ENCODE assay signal across 18 cellular contexts in genomic region chr15:36903922-36904479, GRCh38.
DNase-seq lines count a peak whose midpoint lies in the region; ATAC-seq, FAIRE-seq and TF ChIP-seq lines count a peak whose summit lies in the region.
"Had no signal": no experiment of that assay in that cellular context is flagged by ENCODE, and none has a peak within 500 bp of the region (broad histone marks: within the 10 kb centered on the region; RNA-seq: fewer than 3 reads in every experiment).

No MANE protein-coding gene starts in this region.

- H3F3A ChIP-seq in neural cell (ENCODE audit: insufficient read depth, low read length, poor library complexity, severe bottlenecking) = peaks cover 8% of the 10 kb centered on the region

- H2AFZ ChIP-seq in HCT116 (ENCODE audit: low read depth, low read length, poor library complexity, severe bottlenecking) = no peak overlapping the region
- no peak overlapping the region for H2AFZ ChIP-seq in neural cell (ENCODE audit: low read depth, low read length)
- H2AFZ ChIP-seq: GM23248 had no signal

- intact Hi-C loops in HCT116 (cut with micrococcal nuclease) = no loop called here

- H3K4me3 Mint-ChIP-seq in stimulated activated naive B cell treated with anti-CD40 and anti-IgM and Interleukin-4, amounts not matched to agents 10 μg/mL and 1 μg/mL and 100 μg/mL, for 72 hours = no peak overlapping the region
- H3K4me3 Mint-ChIP-seq: natural killer cell treated with Interleukin-12 subunit alpha and Interleukin-12 subunit beta and Interleukin-15 and Interleukin-18, amount 100 ng/mL, for 72 hours; WTC11 had no signal

- H3K9me3 Mint-ChIP-seq in stimulated activated naive B cell treated with anti-CD40 and anti-IgM and Interleukin-4, amounts not matched to agents 10 μg/mL and 1 μg/mL and 100 μg/mL, for 72 hours = no peaks in the 10 kb centered on the region
- H3K9me3 Mint-ChIP-seq: natural killer cell treated with Interleukin-12 subunit alpha and Interleukin-12 subunit beta and Interleukin-15 and Interleukin-18, amount 100 ng/mL, for 72 hours; WTC11 had no signal

- H3K27me3 Mint-ChIP-seq in stimulated activated naive B cell treated with anti-CD40 and anti-IgM and Interleukin-4, amounts not matched to agents 10 μg/mL and 1 μg/mL and 100 μg/mL, for 72 hours = no peaks in the 10 kb centered on the region
- H3K27me3 Mint-ChIP-seq: natural killer cell treated with Interleukin-12 subunit alpha and Interleukin-12 subunit beta and Interleukin-15 and Interleukin-18, amount 100 ng/mL, for 72 hours had no signal

- TF ChIP-seq RAD21 in HCT116 (IDR thresholded peaks at IDR 0.05; ENCODE audit: low read depth) (no peak), neural cell (conservative IDR thresholded peaks at IDR 0.05) (no peak)

- H3K4me2 ChIP-seq in HCT116 (ENCODE audit: low read length) = no peak overlapping the region
- H3K4me2 ChIP-seq in neural cell (ENCODE audit: low read length) = no peak overlapping the region

- no peak for TF ChIP-seq POLR2A in HCT116 (IDR thresholded peaks at IDR 0.05; ENCODE audit: borderline replicate concordance, extremely low read depth, insufficient read depth, insufficient read length)

- CTCF ChIA-PET in HCT116 (lab: Charles Lee) = no interaction called here

- H3K27ac Mint-ChIP-seq in stimulated activated naive B cell treated with anti-CD40 and anti-IgM and Interleukin-4, amounts not matched to agents 10 μg/mL and 1 μg/mL and 100 μg/mL, for 72 hours = no peak overlapping the region
- H3K27ac Mint-ChIP-seq: natural killer cell treated with Interleukin-12 subunit alpha and Interleukin-12 subunit beta and Interleukin-15 and Interleukin-18, amount 100 ng/mL, for 72 hours; WTC11 had no signal

- H3K4me1 Mint-ChIP-seq in stimulated activated naive B cell treated with anti-CD40 and anti-IgM and Interleukin-4, amounts not matched to agents 10 μg/mL and 1 μg/mL and 100 μg/mL, for 72 hours = no peaks in the 10 kb centered on the region

- H3K36me3 ChIP-seq in HCT116 (ENCODE audit: control insufficient read depth in 1 of 2, insufficient read depth in 2 of 2, low read length in 2 of 2) = no peaks in the 10 kb centered on the region
- no peaks in the 10 kb centered on the region for H3K36me3 ChIP-seq in bronchial epithelial cell (ENCODE audit: control insufficient read depth, insufficient read depth, low read length)
- no peaks in the 10 kb centered on the region for H3K36me3 ChIP-seq in neural cell (ENCODE audit: insufficient read depth, low read length)
- H3K36me3 ChIP-seq in H7 (replicated peaks; ENCODE audit: control insufficient read depth, insufficient read depth, low read length) = no peaks in the 10 kb centered on the region
- H3K36me3 ChIP-seq: heart right ventricle, stomach had no signal

- H3K79me2 ChIP-seq in HCT116 (ENCODE audit: insufficient read depth, low read length) (no peaks in the 10 kb centered on the region), neural cell (replicated peaks; ENCODE audit: insufficient read depth, low read length) (peaks cover 98% of the 10 kb centered on the region)

- no peak for TF ChIP-seq CTCF in HCT116 (IDR thresholded peaks at IDR 0.05 in 2 of 3, conservative IDR thresholded peaks at IDR 0.05 in 1 of 3; ENCODE audit: borderline replicate concordance in 1 of 3, insufficient read depth in 1 of 3, low read depth in 2 of 3, low read length in 2 of 3)
- no peak for TF ChIP-seq CTCF in bronchial epithelial cell (IDR thresholded peaks at IDR 0.05; ENCODE audit: insufficient read depth, low read length, severe bottlenecking)
- no peak for TF ChIP-seq CTCF in neural cell (IDR thresholded peaks at IDR 0.05; ENCODE audit: poor library complexity, severe bottlenecking)

- no peaks in the 10 kb centered on the region for H3K27me3 ChIP-seq in HCT116 (ENCODE audit: insufficient read depth, low read length)
- H3K27me3 ChIP-seq in bronchial epithelial cell (ENCODE audit: control insufficient read depth, insufficient read depth, low read length) = no peaks in the 10 kb centered on the region
- no peaks in the 10 kb centered on the region for H3K27me3 ChIP-seq in neural cell (ENCODE audit: insufficient read depth, low read depth, low read length)
- H3K27me3 ChIP-seq in H7 (ENCODE audit: control insufficient read depth, insufficient read depth, low read length) = no peaks in the 10 kb centered on the region
- H3K27me3 ChIP-seq: heart right ventricle, stomach had no signal

- H3K27ac ChIP-seq in HCT116 (ENCODE audit: low read depth, low read length) = peak overlapping the region; percentile 51
- no peak overlapping the region for H3K27ac ChIP-seq in neural cell (ENCODE audit: low read length)
- H3K27ac ChIP-seq: GM23248, heart right ventricle had no signal

- H4K20me1 ChIP-seq in HCT116 (ENCODE audit: insufficient read depth) (no peaks in the 10 kb centered on the region), neural cell (ENCODE audit: insufficient read depth) (peaks cover 86% of the 10 kb centered on the region)

- ATAC-seq in HCT116 = no peak; the same call in 1 of the 2 replicates
- no peak for ATAC-seq in stimulated activated naive B cell treated with anti-CD40 and anti-IgM and Interleukin-4, amounts not matched to agents 10 μg/mL and 1 μg/mL and 100 μg/mL, for 72 hours (replicated peaks)
- ATAC-seq: natural killer cell treated with Interleukin-12 subunit alpha and Interleukin-12 subunit beta and Interleukin-15 and Interleukin-18, amount 100 ng/mL, for 72 hours; WTC11 had no signal

- H3K4me3 ChIP-seq in HCT116 (replicated peaks in 1 of 2; ENCODE audit: low read depth in 1 of 2, low read length in 2 of 2) (no peak overlapping the region), bronchial epithelial cell (ENCODE audit: low read depth, low read length) (no peak overlapping the region), neural cell (ENCODE audit: low read length) (peak overlapping the region; percentile 17), H7 (ENCODE audit: insufficient read depth, low read depth, low read length) (no peak overlapping the region)
- H3K4me3 ChIP-seq: GM23248, heart right ventricle, skin epidermis, stomach had no signal

- FAIRE-seq in bronchial epithelial cell (lab: Jason Lieb, UNC) = no peak
- FAIRE-seq: G401.6 had no signal

- H3K9me3 ChIP-seq in HCT116 (ENCODE audit: control insufficient read depth in 1 of 2, insufficient read depth in 1 of 2, low read depth in 1 of 2, low read length in 2 of 2) (no peaks in the 10 kb centered on the region), neural cell (ENCODE audit: low read length) (no peaks in the 10 kb centered on the region)
- H3K9me3 ChIP-seq: heart right ventricle, stomach had no signal

- H3K4me1 ChIP-seq in HCT116 (ENCODE audit: control insufficient read depth in 1 of 2, insufficient read depth in 2 of 2, low read length in 2 of 2) = peaks cover 0 to 13% of the 10 kb centered on the region in 2 experiments; a peak in 1 of 4 replicates

- TF ChIP-seq EP300 in neural cell (conservative IDR thresholded peaks at IDR 0.05; ENCODE audit: poor library complexity, severe bottlenecking) = no peak

- H3K9ac ChIP-seq in HCT116 (ENCODE audit: low read length) (no peak overlapping the region), neural cell (ENCODE audit: low read length) (no peak overlapping the region)
- H3K9ac ChIP-seq: GM23248 had no signal

- H3K9me2 ChIP-seq in HCT116 (ENCODE audit: insufficient read depth) = no peaks in the 10 kb centered on the region
- no peaks in the 10 kb centered on the region for H3K9me2 ChIP-seq in neural cell (ENCODE audit: insufficient read depth, low read length)

- RAD21 ChIA-PET in HCT116 (lab: Charles Lee; ENCODE audit: low non-redundant PET in 1 of 2, low total read pairs in 2 of 2, uncharacterized antibody in 2 of 2, unreplicated experiment in 2 of 2) = no interaction called here

- POLR2A ChIA-PET in HCT116 (lab: Charles Lee) = no interaction called here

- DNase-seq in HCT116 (ENCODE audit: low read depth, low spot score) (no peak), NCI-H146 treated with DMSO at 0.1 percent for 48 hours (lab: John Stamatoyannopoulos, UW; ENCODE audit: unreplicated experiment) (peak; percentile 39), bronchial epithelial cell (ENCODE audit: low read depth) (peak; percentile 86), H7 (no peak), SHP77 treated with DMSO at 0.1 percent for 48 hours (lab: John Stamatoyannopoulos, UW) (no peak)
- DNase-seq in stimulated activated naive B cell treated with anti-CD40 and anti-IgM and Interleukin-4, amounts not matched to agents 10 μg/mL and 1 μg/mL and 100 μg/mL, for 72 hours = no peak
- DNase-seq: activated naive CD4-positive, alpha-beta T cell treated with anti-CD3 and anti-CD28 coated beads, Interleukin-2, amount 50 U/mL, for 16 hours; C1 segment of cervical spinal cord; cerebellar nuclear complex; GM23248; heart right ventricle; stomach; SW 1271 had no signal

- no TSS peak for BruUV-seq in HCT116 (replicated peaks; lab: Mats Ljungman, UMichigan)

- no peaks in the 10 kb centered on the region for H3K36me3 Mint-ChIP-seq in stimulated activated naive B cell treated with anti-CD40 and anti-IgM and Interleukin-4, amounts not matched to agents 10 μg/mL and 1 μg/mL and 100 μg/mL, for 72 hours
- H3K36me3 Mint-ChIP-seq: natural killer cell treated with Interleukin-12 subunit alpha and Interleukin-12 subunit beta and Interleukin-15 and Interleukin-18, amount 100 ng/mL, for 72 hours; WTC11 had no signal

TF ChIP-seq in HCT116, 20 proteins besides CTCF, POLR2A, EP300 and RAD21 (continues in another document):
- no peak for TF ChIP-seq EZH2 (IDR thresholded peaks at IDR 0.05)
- no peak for TF ChIP-seq JUND (IDR thresholded peaks at IDR 0.05)
- no peak for TF ChIP-seq SIN3A (IDR thresholded peaks at IDR 0.05; ENCODE audit: low read depth)
- no peak for TF ChIP-seq SRF (IDR thresholded peaks at IDR 0.05; ENCODE audit: low read depth)
- TF ChIP-seq, protein P1, sequence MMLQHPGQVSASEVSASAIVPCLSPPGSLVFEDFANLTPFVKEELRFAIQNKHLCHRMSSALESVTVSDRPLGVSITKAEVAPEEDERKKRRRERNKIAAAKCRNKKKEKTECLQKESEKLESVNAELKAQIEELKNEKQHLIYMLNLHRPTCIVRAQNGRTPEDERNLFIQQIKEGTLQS (IDR thresholded peaks at IDR 0.05) = no peak
- TF ChIP-seq CBX3 (IDR thresholded peaks at IDR 0.05; ENCODE audit: low read depth) = no peak
- TF ChIP-seq CEBPB (IDR thresholded peaks at IDR 0.05; ENCODE audit: low read depth) = no peak

TF ChIP-seq in neural cell, 6 proteins besides CTCF, POLR2A, EP300 and RAD21 (continues in another document):
- TF ChIP-seq SMC3 (conservative IDR thresholded peaks at IDR 0.05; ENCODE audit: poor library complexity) (no peak), POLR2AphosphoS5 (IDR thresholded peaks at IDR 0.05) (no peak), EZH2 (IDR thresholded peaks at IDR 0.05; ENCODE audit: borderline replicate concordance, insufficient read depth, low read length, poor library complexity, severe bottlenecking) (no peak)

Comparison
In these comparisons a context has a peak if more than half of its experiments do, and no peak if none do; other contexts are left out.
1. DNase-seq: peak in NCI-H146 treated with DMSO at 0.1 percent for 48 hours (single experiment) and bronchial epithelial cell (single experiment); none in HCT116 (single experiment), stimulated activated naive B cell treated with anti-CD40 and anti-IgM and Interleukin-4, amounts not matched to agents 10 μg/mL and 1 μg/mL and 100 μg/mL, for 72 hours (single experiment), H7 (single experiment) and SHP77 treated with DMSO at 0.1 percent for 48 hours (single experiment).